In genomic region chr2:42328923-42329322, GRCh38 we compare ENCODE assay signal across 4 cellular contexts.
"Had no signal": no experiment of that assay in that cellular context is flagged by ENCODE, and none has a peak within 500 bp of the region (broad histone marks: within the 10 kb centered on the region; RNA-seq: fewer than 3 reads in every experiment).

No MANE protein-coding gene starts in this region.

- H3K4me3 Mint-ChIP-seq: GM23338, H9, IgD-negative memory B cell had no signal

- H3K27me3 Mint-ChIP-seq: IgD-negative memory B cell had no signal

- H3K9me3 Mint-ChIP-seq: GM23338, H9, IgD-negative memory B cell had no signal

- ATAC-seq: GM23338 had no signal

- H3K27ac ChIP-seq: KMS-11 had no signal

- H3K4me1 Mint-ChIP-seq: GM23338, H9 had no signal

- DNase-seq: H9 had no signal

- H3K4me3 ChIP-seq: GM23338 had no signal

- H3K27ac Mint-ChIP-seq: GM23338, H9 had no signal
